Comparison of ENCODE assay signal across 15 cellular contexts in genomic region chr18:59267511-59268126, GRCh38. TPM values are rescaled to one million over a fixed set of nuclear protein-coding genes. Genes with fewer than 3 reads are reported as not detected.
A peak's percentile ranks its signal among the peaks of the same experiment; 100 is the strongest.
DNase-seq lines count a peak whose midpoint lies in the region; ATAC-seq, FAIRE-seq and TF ChIP-seq lines count a peak whose summit lies in the region.
"Had no signal": no experiment of that assay in that cellular context is flagged by ENCODE, and none has a peak within 500 bp of the region (broad histone marks: within the 10 kb centered on the region; RNA-seq: fewer than 3 reads in every experiment).

No MANE protein-coding gene starts in this region.

- in situ Hi-C loops in GM13977 (cut with MboI; ENCODE audit: low pct_unique_long_range_greater_than_20kb, low sequenced_read_pairs, unreplicated experiment) (no loop called here), brain microvascular endothelial cell (cut with HindIII; ENCODE audit: low pct_ligation_motif_present, low sequenced_read_pairs) (no loop called here)

- H3K4me1 ChIP-seq in CD4-positive, CD25-positive, alpha-beta regulatory T cell (ENCODE audit: control insufficient read depth, insufficient read depth, low read length, poor library complexity, severe bottlenecking): peaks cover 26% of the 10 kb centered on the region
- H3K4me1 ChIP-seq: Caco-2 had no signal

- no peak overlapping the region for H3K27ac ChIP-seq in CD4-positive, CD25-positive, alpha-beta regulatory T cell (ENCODE audit: insufficient read depth, low read length, poor library complexity, severe bottlenecking)
- H3K27ac ChIP-seq in brain microvascular endothelial cell: no peak overlapping the region
- H3K27ac ChIP-seq: coronary artery had no signal

- peaks cover 89% of the 10 kb centered on the region for H3K27me3 Mint-ChIP-seq in CD4-positive, CD25-positive, alpha-beta regulatory T cell
- H3K27me3 Mint-ChIP-seq in naive B cell: peaks cover 60 to 93% (median 83%) of the 10 kb centered on the region in 3 donors

- H3K27me3 ChIP-seq in CD4-positive, CD25-positive, alpha-beta regulatory T cell (ENCODE audit: control insufficient read depth, insufficient read depth, low read length): peaks cover 40% of the 10 kb centered on the region
- H3K27me3 ChIP-seq in brain microvascular endothelial cell (replicated peaks): peaks cover 100% of the 10 kb centered on the region

- DNase-seq in CD4-positive, CD25-positive, alpha-beta regulatory T cell: no peak
- DNase-seq in GM13977 (ENCODE audit: low spot score) (peak; percentile 40), brain microvascular endothelial cell (no peak), naive B cell (no peak), NCI-H1436 treated with DMSO at 0.1 percent for 48 hours (lab: John Stamatoyannopoulos, UW) (no peak), anterior cingulate cortex (lab: John Stamatoyannopoulos, UW) (no peak), frontal cortex (ENCODE audit: low spot score in 2 of 2) (no peak)
- DNase-seq in stimulated activated CD4-positive, alpha-beta T cell treated with anti-CD3 and anti-CD28 coated beads, Interleukin-4, amount 100 ng/mL, for 4 hours: no peak
- DNase-seq: Caco-2, mesenchymal stem cell, NCI-H2029 had no signal

- FAIRE-seq in frontal cortex (lab: Jason Lieb, UNC): no peak

- peaks cover 0 to 5% (median 0%) of the 10 kb centered on the region in 7 donors for H3K9me3 Mint-ChIP-seq in CD4-positive, CD25-positive, alpha-beta regulatory T cell
- peaks cover 0 to 17% (median 3%) of the 10 kb centered on the region in 7 donors for H3K9me3 Mint-ChIP-seq in naive B cell

- no peak overlapping the region for H3K4me3 ChIP-seq in CD4-positive, CD25-positive, alpha-beta regulatory T cell (ENCODE audit: low read depth, low read length)
- no peak overlapping the region for H3K4me3 ChIP-seq in brain microvascular endothelial cell (ENCODE audit: low read depth, low read length)
- H3K4me3 ChIP-seq: coronary artery had no signal

- no peaks in the 10 kb centered on the region for H3K9me3 ChIP-seq in CD4-positive, CD25-positive, alpha-beta regulatory T cell (ENCODE audit: control insufficient read depth in 2 of 2, low read length in 2 of 2)
- H3K9me3 ChIP-seq: Caco-2 had no signal

- no peak overlapping the region for H3K27ac Mint-ChIP-seq in CD4-positive, CD25-positive, alpha-beta regulatory T cell
- no peak overlapping the region for H3K27ac Mint-ChIP-seq in naive B cell

- peaks cover 3% of the 10 kb centered on the region for H3K36me3 Mint-ChIP-seq in CD4-positive, CD25-positive, alpha-beta regulatory T cell
- peaks cover 8 to 17% of the 10 kb centered on the region in 2 donors for H3K36me3 Mint-ChIP-seq in naive B cell

- TF ChIP-seq CTCF in GM13977 (IDR thresholded peaks at IDR 0.05; ENCODE audit: extremely low read depth, insufficient read depth, missing control alignments) (no peak), brain microvascular endothelial cell (IDR thresholded peaks at IDR 0.05; ENCODE audit: low read depth, low read length, missing control alignments) (peak; percentile 8)

- H3K36me3 ChIP-seq in CD4-positive, CD25-positive, alpha-beta regulatory T cell (ENCODE audit: control insufficient read depth, insufficient read depth, low read length): no peaks in the 10 kb centered on the region
- no peaks in the 10 kb centered on the region for H3K36me3 ChIP-seq in brain microvascular endothelial cell (replicated peaks)

- peak overlapping the region in 3 of 4 donors; percentile 26 to 51 (median 46) for H3K4me3 Mint-ChIP-seq in CD4-positive, CD25-positive, alpha-beta regulatory T cell
- peak overlapping the region in 6 of 8 donors; percentile 20 to 60 (median 30) for H3K4me3 Mint-ChIP-seq in naive B cell

- H3K4me1 Mint-ChIP-seq in CD4-positive, CD25-positive, alpha-beta regulatory T cell: peaks cover 5 to 37% (median 15%) of the 10 kb centered on the region in 4 donors
- peaks cover 20 to 46% (median 22%) of the 10 kb centered on the region in 3 donors for H3K4me1 Mint-ChIP-seq in naive B cell

- ATAC-seq in CD4-positive, CD25-positive, alpha-beta regulatory T cell (ENCODE audit: low read depth in 2 of 2): no peak
- no peak for ATAC-seq in naive B cell (ENCODE audit: low read depth in 2 of 2)

RNA-seq across cellular contexts. Expression of gene RAX, which starts 5.6 kb away (rescaled TPM):
- total RNA-seq in CD4-positive, CD25-positive, alpha-beta regulatory T cell: not detected
- polyA plus RNA-seq in CD4-positive, CD25-positive, alpha-beta regulatory T cell: not detected
- not detected for polyA plus RNA-seq in naive B cell (ENCODE audit: low read depth in 6 of 6)
- not detected for total RNA-seq in frontal cortex
- total RNA-seq: Caco-2, HT1080, RPMI7951, urinary bladder had no signal
- polyA plus RNA-seq: urinary bladder had no signal

RNA-seq across cellular contexts. Expression of gene GRP, which starts 47.7 kb away (rescaled TPM):
- total RNA-seq in CD4-positive, CD25-positive, alpha-beta regulatory T cell: not detected
- not detected for polyA plus RNA-seq in CD4-positive, CD25-positive, alpha-beta regulatory T cell
- polyA plus RNA-seq in naive B cell (ENCODE audit: low read depth in 6 of 6): not detected
- 22.8 TPM for total RNA-seq in frontal cortex
- total RNA-seq: Caco-2, HT1080, RPMI7951, urinary bladder had no signal
- polyA plus RNA-seq: urinary bladder had no signal

RNA-seq across cellular contexts. Expression of gene CPLX4, which starts 50.8 kb away (rescaled TPM):
- total RNA-seq in CD4-positive, CD25-positive, alpha-beta regulatory T cell: not detected
- not detected for polyA plus RNA-seq in CD4-positive, CD25-positive, alpha-beta regulatory T cell
- not detected for polyA plus RNA-seq in naive B cell (ENCODE audit: low read depth in 6 of 6)
- total RNA-seq in frontal cortex: not detected
- total RNA-seq: Caco-2, HT1080, RPMI7951, urinary bladder had no signal
- polyA plus RNA-seq: urinary bladder had no signal

Comparison
In these comparisons a context has a peak if more than half of its experiments do, and no peak if none do; other contexts are left out.
1. RNA of gene GRP, which starts 47.7 kb away (total RNA-seq): 22.8 TPM in frontal cortex (single experiment); not detected in CD4-positive, CD25-positive, alpha-beta regulatory T cell (single experiment); every median in the first group is over 10 times any median in the second.